26 cellular contexts compared by ENCODE assay signal in genomic region chr11:19350093-19350665, GRCh38.
"Had no signal": no experiment of that assay in that cellular context is flagged by ENCODE, and none has a peak within 500 bp of the region (broad histone marks: within the 10 kb centered on the region; RNA-seq: fewer than 3 reads in every experiment).

No MANE protein-coding gene starts in this region.

- H3K27ac ChIP-seq: colonic mucosa, epithelial cell of prostate, foreskin keratinocyte, gastroesophageal sphincter, heart right ventricle, lower lobe of right lung, neutrophil, parathyroid adenoma, right lobe of liver, stomach, vagina had no signal

- DNase-seq: colonic mucosa; effector CD8-positive, alpha-beta T cell; endodermal cell; foreskin keratinocyte; heart right ventricle; left colon; left ventricle myocardium superior; lower lobe of right lung; natural killer cell; right lobe of liver; stimulated activated CD4-positive, alpha-beta T cell treated with anti-CD3 and anti-CD28 coated beads, Interleukin-2, amount 100 ng/mL, for 24 hours; stimulated activated CD4-positive, alpha-beta T cell treated with anti-CD3 and anti-CD28 coated beads, Interleukin-4, amount 100 ng/mL, for 24 hours; stimulated activated naive CD4-positive, alpha-beta T cell treated with Interleukin-2 at 50 U/mL for 16 hours; stomach; thyroid gland; trophoblast cell had no signal

- H3K36me3 Mint-ChIP-seq: natural killer cell; stimulated activated effector memory CD8-positive, alpha-beta T cell treated with anti-CD3 and anti-CD28 coated beads, Interleukin-12 subunit alpha, Interleukin-12 subunit beta, amount 100 ng/mL, for 72 hours had no signal

- H3K36me3 ChIP-seq: colonic mucosa, gastroesophageal sphincter, heart right ventricle, lower lobe of right lung, neutrophil, right lobe of liver, stomach, thyroid gland, vagina had no signal

- H3K4me1 ChIP-seq: colonic mucosa, foreskin keratinocyte, parathyroid adenoma had no signal

- H3K27ac Mint-ChIP-seq: dendritic cell treated with granulocyte-macrophage colony-stimulating factor and Interleukin-4, amounts not matched to agents 40 ng/mL and 50 ng/mL, for 4 days; endodermal cell; natural killer cell; progenitor cell of endocrine pancreas; stimulated activated effector memory CD8-positive, alpha-beta T cell treated with anti-CD3 and anti-CD28 coated beads, Interleukin-12 subunit alpha, Interleukin-12 subunit beta, amount 100 ng/mL, for 72 hours had no signal

- H3K27me3 ChIP-seq: right lobe of liver, thyroid gland, vagina had no signal

- H3K9me3 Mint-ChIP-seq: dendritic cell treated with granulocyte-macrophage colony-stimulating factor and Interleukin-4, amounts not matched to agents 40 ng/mL and 50 ng/mL, for 4 days; endodermal cell; natural killer cell; neural crest cell; stimulated activated effector memory CD8-positive, alpha-beta T cell treated with anti-CD3 and anti-CD28 coated beads, Interleukin-12 subunit alpha, Interleukin-12 subunit beta, amount 100 ng/mL, for 72 hours had no signal

- ATAC-seq: esophagus mucosa; foreskin keratinocyte; gastroesophageal sphincter; left colon; left ventricle myocardium superior; lower lobe of right lung; natural killer cell; right lobe of liver; stimulated activated effector memory CD8-positive, alpha-beta T cell treated with anti-CD3 and anti-CD28 coated beads, Interleukin-12 subunit alpha, Interleukin-12 subunit beta, amount 100 ng/mL, for 72 hours had no signal

- H2AFZ ChIP-seq: parathyroid adenoma had no signal

- H3K9me3 ChIP-seq: colonic mucosa, gastroesophageal sphincter, heart right ventricle, lower lobe of right lung, neutrophil, right lobe of liver, stomach, thyroid gland, vagina had no signal

- H3K79me2 ChIP-seq: parathyroid adenoma had no signal

- H3K4me3 ChIP-seq: colonic mucosa, gastroesophageal sphincter, lower lobe of right lung, right lobe of liver, stomach, thyroid gland, vagina had no signal

- H3K4me3 Mint-ChIP-seq: dendritic cell treated with granulocyte-macrophage colony-stimulating factor and Interleukin-4, amounts not matched to agents 40 ng/mL and 50 ng/mL, for 4 days; endodermal cell; natural killer cell; stimulated activated effector memory CD8-positive, alpha-beta T cell treated with anti-CD3 and anti-CD28 coated beads, Interleukin-12 subunit alpha, Interleukin-12 subunit beta, amount 100 ng/mL, for 72 hours had no signal

- H3K9ac ChIP-seq: parathyroid adenoma had no signal
